Comparison of ENCODE assay signal across 8 cellular contexts in genomic region chr2:30446602-30447148, GRCh38. TPM values are rescaled to one million over a fixed set of nuclear protein-coding genes. Genes with fewer than 3 reads are reported as not detected.
DNase-seq lines count a peak whose midpoint lies in the region; ATAC-seq and TF ChIP-seq lines count a peak whose summit lies in the region.

No MANE protein-coding gene starts in this region.

- 2% methylated on average over 12 of the region's 12 CpGs for WGBS in right lobe of liver (ENCODE audit: insufficient coverage, low coverage, low lambda C conversion rate, missing lambda C conversion rate)
- 6 to 13% methylated on average over 12 of the region's 12 CpGs for WGBS in upper lobe of left lung, 2 donors

- peak; percentile 43 for DNase-seq in DMS 273 (lab: John Stamatoyannopoulos, UW; ENCODE audit: unreplicated experiment)
- DNase-seq in DMS 273 treated with DMSO at 0.1 percent for 48 hours (lab: John Stamatoyannopoulos, UW), result no peak
- DNase-seq in astrocyte of the spinal cord (ENCODE audit: low read depth, low spot score), result no peak
- DNase-seq in right lobe of liver, result no peak
- no peak for DNase-seq in upper lobe of left lung
- no peak for DNase-seq in inferior parietal cortex (ENCODE audit: extremely low spot score)

- H3K9ac ChIP-seq in HUES6 (ENCODE audit: low read length), result peak overlapping the region; percentile 88

- in situ Hi-C loops in astrocyte of the spinal cord (cut with HindIII; ENCODE audit: low sequenced_read_pairs), result no loop called here

- H3K27ac ChIP-seq in HUES6 (ENCODE audit: low read depth, low read length) (peak overlapping the region; percentile 75), right lobe of liver (peak overlapping the region; percentile 48 to 58 (median 50)), upper lobe of left lung (peak overlapping the region; percentile 74 to 85 (median 84))

- H3K36me3 ChIP-seq in HUES6 (ENCODE audit: control insufficient read depth, insufficient read depth, low read length) (0 out of 2 replicates have a peak, but pooled peaks cover 2% of the 10 kb centered on the region), right lobe of liver (no peaks in the 10 kb centered on the region), upper lobe of left lung (no peaks in the 10 kb centered on the region)

- H3K9me3 ChIP-seq in HUES6 (ENCODE audit: control insufficient read depth, insufficient read depth, low read depth, low read length) (no peaks in the 10 kb centered on the region), right lobe of liver (no peaks in the 10 kb centered on the region), upper lobe of left lung (no peaks in the 10 kb centered on the region)

- ATAC-seq in right lobe of liver (peak in 2 of 4 donors; percentile 2 to 8), upper lobe of left lung (ENCODE audit: low FRiP score in 2 of 2) (no peak), GM21515 (IDR thresholded peaks at IDR 0.05; ENCODE audit: unreplicated experiment) (no peak)

- H3K4me1 ChIP-seq in HUES6 (ENCODE audit: control insufficient read depth, insufficient read depth, low read length), result peaks cover 11% of the 10 kb centered on the region
- peaks cover 0 to 16% (median 7%) of the 10 kb centered on the region in 4 donors for H3K4me1 ChIP-seq in right lobe of liver
- peaks cover 9 to 23% (median 12%) of the 10 kb centered on the region in 4 donors for H3K4me1 ChIP-seq in upper lobe of left lung

- intact Hi-C loops in right lobe of liver (cut with DNase I), result no loop called here

- TF ChIP-seq CTCF in astrocyte of the spinal cord (IDR thresholded peaks at IDR 0.05; ENCODE audit: low read depth, low read length), result no peak
- TF ChIP-seq CTCF in right lobe of liver (IDR thresholded peaks at IDR 0.05), result no peak
- no peak for TF ChIP-seq CTCF in upper lobe of left lung (IDR thresholded peaks at IDR 0.05)

- TF ChIP-seq POLR2A in right lobe of liver (IDR thresholded peaks at IDR 0.05) (no peak), upper lobe of left lung (IDR thresholded peaks at IDR 0.05) (no peak)

- TF ChIP-seq EP300 in upper lobe of left lung (IDR thresholded peaks at IDR 0.05), result no peak

- peaks cover 4% of the 10 kb centered on the region; the same call in 1 of the 2 replicates for H3K27me3 ChIP-seq in HUES6 (ENCODE audit: control insufficient read depth, insufficient read depth, low read length)
- H3K27me3 ChIP-seq in right lobe of liver, result no peaks in the 10 kb centered on the region
- H3K27me3 ChIP-seq in upper lobe of left lung, result no peaks in the 10 kb centered on the region

- H3K4me3 ChIP-seq in HUES6 (ENCODE audit: low read depth, low read length) (peak overlapping the region; percentile 97), astrocyte of the spinal cord (ENCODE audit: low read depth, low read length) (peak overlapping the region; percentile 89), right lobe of liver (peak overlapping the region; percentile 59 to 94 (median 86)), upper lobe of left lung (peak overlapping the region; percentile 74 to 98 (median 86))

RNA-seq across cellular contexts. Expression of gene LCLAT1, which starts 0.4 kb away (rescaled TPM):
- total RNA-seq in right lobe of liver, result 10 to 100 TPM; 11.1 to 14.0 (median 12.0) TPM
- total RNA-seq in upper lobe of left lung, result 10 to 100 TPM in 4 of 6 donors, 1 to 10 TPM in 2; 7.0 to 21.9 (median 12.4) TPM
